Comparison of ENCODE assay signal across 12 cellular contexts in genomic region chr9:93952784-93953491, GRCh38. TPM values are rescaled to one million over a fixed set of nuclear protein-coding genes. Genes with fewer than 3 reads are reported as not detected.
DNase-seq lines count a peak whose midpoint lies in the region; ATAC-seq and TF ChIP-seq lines count a peak whose summit lies in the region.
"Had no signal": no experiment of that assay in that cellular context is flagged by ENCODE, and none has a peak within 500 bp of the region (broad histone marks: within the 10 kb centered on the region; RNA-seq: fewer than 3 reads in every experiment).

No MANE protein-coding gene starts in this region.

- intact Hi-C loops in breast epithelium (cut with DNase I; ENCODE audit: low total_unique reads) (no loop called here), MCF 10A (cut with micrococcal nuclease) (no loop called here)

- H3K4me1 Mint-ChIP-seq in MCF 10A (ENCODE audit: insufficient read depth, unreplicated experiment), result no peaks in the 10 kb centered on the region
- peaks cover 37% of the 10 kb centered on the region for H3K4me1 Mint-ChIP-seq in activated CD4-positive, alpha-beta memory T cell treated with anti-CD3 and anti-CD28 coated beads, Interleukin-2, amount 10 ng/mL, durations not matched to agents 7 days and 5 days
- H3K4me1 Mint-ChIP-seq in stimulated activated naive CD8-positive, alpha-beta T cell treated with anti-CD3 and anti-CD28 coated beads, Interleukin-15, amount 100 ng/mL, for 72 hours, result peaks cover 76% of the 10 kb centered on the region

- ATAC-seq in stimulated activated naive CD8-positive, alpha-beta T cell treated with anti-CD3 and anti-CD28 coated beads, Interleukin-15, amount 100 ng/mL, for 72 hours, result peak; percentile 10
- no peak for ATAC-seq in GM18520 (IDR thresholded peaks at IDR 0.05; ENCODE audit: unreplicated experiment)

- no peak overlapping the region for H3K27ac Mint-ChIP-seq in MCF 10A (ENCODE audit: low read depth, unreplicated experiment)
- no peak overlapping the region for H3K27ac Mint-ChIP-seq in activated CD4-positive, alpha-beta memory T cell treated with anti-CD3 and anti-CD28 coated beads, Interleukin-2, amount 10 ng/mL, durations not matched to agents 7 days and 5 days
- H3K27ac Mint-ChIP-seq in stimulated activated naive CD8-positive, alpha-beta T cell treated with anti-CD3 and anti-CD28 coated beads, Interleukin-15, amount 100 ng/mL, for 72 hours, result peak overlapping the region in 1 of 2 donors; percentile 93

- H3K4me3 Mint-ChIP-seq in MCF 10A (ENCODE audit: unreplicated experiment), result no peak overlapping the region
- H3K4me3 Mint-ChIP-seq in activated CD4-positive, alpha-beta memory T cell treated with anti-CD3 and anti-CD28 coated beads, Interleukin-2, amount 10 ng/mL, durations not matched to agents 7 days and 5 days, result peak overlapping the region; percentile 39
- peak overlapping the region; percentile 48 to 55 for H3K4me3 Mint-ChIP-seq in stimulated activated naive CD8-positive, alpha-beta T cell treated with anti-CD3 and anti-CD28 coated beads, Interleukin-15, amount 100 ng/mL, for 72 hours

- peaks cover 0 to 4% of the 10 kb centered on the region in 2 donors for H3K9me3 ChIP-seq in breast epithelium
- H3K9me3 ChIP-seq: ovary, SJCRH30 had no signal

- peaks cover 42% of the 10 kb centered on the region for H3K27me3 Mint-ChIP-seq in MCF 10A (ENCODE audit: insufficient read depth, unreplicated experiment)
- H3K27me3 Mint-ChIP-seq in activated CD4-positive, alpha-beta memory T cell treated with anti-CD3 and anti-CD28 coated beads, Interleukin-2, amount 10 ng/mL, durations not matched to agents 7 days and 5 days, result peaks cover 78% of the 10 kb centered on the region
- H3K27me3 Mint-ChIP-seq in stimulated activated naive CD8-positive, alpha-beta T cell treated with anti-CD3 and anti-CD28 coated beads, Interleukin-15, amount 100 ng/mL, for 72 hours, result peaks cover 98% of the 10 kb centered on the region

- TF ChIP-seq POLR2A in breast epithelium (IDR thresholded peaks at IDR 0.05), result no peak

- H3K4me3 ChIP-seq in breast epithelium, result peak overlapping the region in 2 of 3 donors; percentile 48 to 71
- H3K4me3 ChIP-seq: ovary, SJCRH30 had no signal

- DNase-seq in breast epithelium (ENCODE audit: low spot score in 2 of 2), result no peak
- DNase-seq in MCF 10A (ENCODE audit: unreplicated experiment), result no peak
- DNase-seq in activated CD4-positive, alpha-beta memory T cell treated with anti-CD3 and anti-CD28 coated beads, Interleukin-2, amount 10 ng/mL, durations not matched to agents 7 days and 5 days, result no peak
- DNase-seq in left kidney (ENCODE audit: low read depth, low spot score), result peak; percentile 72
- peak; percentile 29 to 32 for DNase-seq in stimulated activated naive CD8-positive, alpha-beta T cell treated with anti-CD3 and anti-CD28 coated beads, Interleukin-15, amount 100 ng/mL, for 72 hours
- no peak for DNase-seq in H4 (ENCODE audit: low spot score)
- no peak for DNase-seq in NCI-H69 (lab: John Stamatoyannopoulos, UW)
- DNase-seq: dermis blood vessel endothelial cell, NCI-H1930, ovary, SJCRH30 had no signal

- H3K9me3 Mint-ChIP-seq in MCF 10A (ENCODE audit: unreplicated experiment), result no peaks in the 10 kb centered on the region
- peaks cover 2% of the 10 kb centered on the region for H3K9me3 Mint-ChIP-seq in activated CD4-positive, alpha-beta memory T cell treated with anti-CD3 and anti-CD28 coated beads, Interleukin-2, amount 10 ng/mL, durations not matched to agents 7 days and 5 days
- no peaks in the 10 kb centered on the region for H3K9me3 Mint-ChIP-seq in stimulated activated naive CD8-positive, alpha-beta T cell treated with anti-CD3 and anti-CD28 coated beads, Interleukin-15, amount 100 ng/mL, for 72 hours

- H3K4me1 ChIP-seq in breast epithelium, result peaks cover 6 to 13% of the 10 kb centered on the region in 2 donors
- H3K4me1 ChIP-seq: SJCRH30 had no signal

- no TSS peak for BruUV-seq in MCF 10A (replicated peaks; lab: Mats Ljungman, UMichigan)

- no peaks in the 10 kb centered on the region for H3K36me3 Mint-ChIP-seq in MCF 10A (ENCODE audit: insufficient read depth, unreplicated experiment)
- H3K36me3 Mint-ChIP-seq in activated CD4-positive, alpha-beta memory T cell treated with anti-CD3 and anti-CD28 coated beads, Interleukin-2, amount 10 ng/mL, durations not matched to agents 7 days and 5 days (ENCODE audit: low read depth), result peaks cover 19% of the 10 kb centered on the region

- CTCF ChIA-PET in MCF 10A (lab: Yijun Ruan, JAX), result interaction anchor here (0.5 kb wide), 1 partner anchor 13 kb away, joined by 5 read pairs; no protein-coding TSS in a partner anchor
- CTCF ChIA-PET in activated CD4-positive, alpha-beta memory T cell treated with anti-CD3 and anti-CD28 coated beads, Interleukin-2, amount 10 ng/mL, durations not matched to agents 7 days and 5 days (lab: Charles Lee), result no interaction called here

- POLR2A ChIA-PET in MCF 10A (lab: Yijun Ruan, JAX), result interaction anchor here (0.5 to 0.9 kb wide), 2 partner anchors 9 to 18 kb away, joined by 4 read pairs; no protein-coding TSS in a partner anchor
- POLR2A ChIA-PET in activated CD4-positive, alpha-beta memory T cell treated with anti-CD3 and anti-CD28 coated beads, Interleukin-2, amount 10 ng/mL, durations not matched to agents 7 days and 5 days (lab: Charles Lee), result no interaction called here

- H3K27me3 ChIP-seq in breast epithelium, result peaks cover 13 to 96% of the 10 kb centered on the region in 2 donors
- H3K27me3 ChIP-seq: SJCRH30 had no signal

- H3K27ac ChIP-seq in breast epithelium, result no peak overlapping the region
- H3K27ac ChIP-seq: ovary, SJCRH30 had no signal

- TF ChIP-seq CTCF in breast epithelium (IDR thresholded peaks at IDR 0.05) (no peak), MCF 10A (IDR thresholded peaks at IDR 0.05; ENCODE audit: unreplicated experiment) (no peak)

- H3K36me3 ChIP-seq in breast epithelium, result no peaks in the 10 kb centered on the region
- H3K36me3 ChIP-seq: ovary, SJCRH30 had no signal

RNA-seq across cellular contexts. Expression of gene BARX1, which starts 2.2 kb away (rescaled TPM):
- total RNA-seq in breast epithelium, result 1 to 10 TPM in 2 of 3 donors, not detected in 1; 2.6 to 2.9 TPM
- total RNA-seq in MCF 10A (2022), result 0.23 TPM in 1 of 2 replicates, not detected in the other
- under 1 TPM; 0.20 to 0.28 TPM for total RNA-seq in activated CD4-positive, alpha-beta memory T cell treated with anti-CD3 and anti-CD28 coated beads, Interleukin-2, amount 10 ng/mL, durations not matched to agents 7 days and 5 days
- not detected in 2 replicates for total RNA-seq in H4 (2014; rRNA removed; shearing (Covaris generic))
- total RNA-seq: dermis blood vessel endothelial cell, ovary, SJCRH30 had no signal

Comparison
In these comparisons a context has a peak if more than half of its experiments do, and no peak if none do; other contexts are left out.
1. DNase-seq: peak in left kidney (single experiment) and stimulated activated naive CD8-positive, alpha-beta T cell treated with anti-CD3 and anti-CD28 coated beads, Interleukin-15, amount 100 ng/mL, for 72 hours (2 of 2); none in breast epithelium (0 of 2), MCF 10A (single experiment), activated CD4-positive, alpha-beta memory T cell treated with anti-CD3 and anti-CD28 coated beads, Interleukin-2, amount 10 ng/mL, durations not matched to agents 7 days and 5 days (single experiment), H4 (single experiment) and NCI-H69 (single experiment).